19 cellular contexts compared by ENCODE assay signal in genomic region chr7:151814400-151814914, GRCh38.
A peak's percentile ranks its signal among the peaks of the same experiment; 100 is the strongest.
DNase-seq lines count a peak whose midpoint lies in the region; TF ChIP-seq lines count a peak whose summit lies in the region.
"Had no signal": no experiment of that assay in that cellular context is flagged by ENCODE, and none has a peak within 500 bp of the region (broad histone marks: within the 10 kb centered on the region; RNA-seq: fewer than 3 reads in every experiment).

No MANE protein-coding gene starts in this region.

- H3K9me3 ChIP-seq in prostate gland = no peaks in the 10 kb centered on the region
- H3K9me3 ChIP-seq: heart left ventricle, left ventricle myocardium inferior had no signal

- 69% methylated on average over 12 of the region's 17 CpGs for WGBS in prostate gland

- peak overlapping the region; percentile 94 for H3K27ac Mint-ChIP-seq in glutamatergic neuron (ENCODE audit: unreplicated experiment)
- no peak overlapping the region for H3K27ac Mint-ChIP-seq in activated CD4-positive, alpha-beta memory T cell treated with anti-CD3 and anti-CD28 coated beads, Interleukin-2, amount 10 ng/mL, durations not matched to agents 7 days and 5 days
- no peak overlapping the region for H3K27ac Mint-ChIP-seq in T-helper 2 cell treated with Interferon-gamma antibody and Interleukin-4, amounts not matched to agents 5 μg/mL and 100 μg/mL, for 36 hours
- H3K27ac Mint-ChIP-seq: CD4-positive, alpha-beta T cell had no signal

- H3K4me1 Mint-ChIP-seq in glutamatergic neuron (ENCODE audit: low read depth, unreplicated experiment) = peaks cover 49% of the 10 kb centered on the region
- H3K4me1 Mint-ChIP-seq in activated CD4-positive, alpha-beta memory T cell treated with anti-CD3 and anti-CD28 coated beads, Interleukin-2, amount 10 ng/mL, durations not matched to agents 7 days and 5 days = no peaks in the 10 kb centered on the region
- no peaks in the 10 kb centered on the region for H3K4me1 Mint-ChIP-seq in T-helper 2 cell treated with Interferon-gamma antibody and Interleukin-4, amounts not matched to agents 5 μg/mL and 100 μg/mL, for 36 hours (ENCODE audit: low read depth)

- intact Hi-C loops in posterior cingulate gyrus (cut with DNase I) = no loop called here
- intact Hi-C loops in prostate gland (cut with DNase I) = no loop called here

- peak overlapping the region; percentile 78 for H3K4me3 Mint-ChIP-seq in glutamatergic neuron (ENCODE audit: unreplicated experiment)
- no peak overlapping the region for H3K4me3 Mint-ChIP-seq in activated CD4-positive, alpha-beta memory T cell treated with anti-CD3 and anti-CD28 coated beads, Interleukin-2, amount 10 ng/mL, durations not matched to agents 7 days and 5 days
- no peak overlapping the region for H3K4me3 Mint-ChIP-seq in T-helper 2 cell treated with Interferon-gamma antibody and Interleukin-4, amounts not matched to agents 5 μg/mL and 100 μg/mL, for 36 hours
- H3K4me3 Mint-ChIP-seq: CD4-positive, alpha-beta T cell; natural killer cell treated with Interleukin-12 subunit alpha and Interleukin-12 subunit beta and Interleukin-15 and Interleukin-18, amount 100 ng/mL, for 72 hours had no signal

- POLR2A ChIA-PET in activated CD4-positive, alpha-beta memory T cell treated with anti-CD3 and anti-CD28 coated beads, Interleukin-2, amount 10 ng/mL, durations not matched to agents 7 days and 5 days (lab: Charles Lee) = no interaction called here

- peak; percentile 3 for DNase-seq in NCI-H146 (lab: John Stamatoyannopoulos, UW)
- DNase-seq in NCI-H146 treated with DMSO at 0.1 percent for 48 hours (lab: John Stamatoyannopoulos, UW; ENCODE audit: unreplicated experiment) = no peak
- DNase-seq in NCI-H69 (lab: John Stamatoyannopoulos, UW) = peak; percentile 46
- DNase-seq in glutamatergic neuron = peak; percentile 81
- peak; percentile 31 to 94 (median 61) for DNase-seq in posterior cingulate gyrus
- no peak for DNase-seq in prostate gland (ENCODE audit: low spot score)
- no peak for DNase-seq in activated CD4-positive, alpha-beta memory T cell treated with anti-CD3 and anti-CD28 coated beads, Interleukin-2, amount 10 ng/mL, durations not matched to agents 7 days and 5 days
- DNase-seq in T-helper 2 cell treated with Interferon-gamma antibody and Interleukin-4, amounts not matched to agents 5 μg/mL and 100 μg/mL, for 36 hours (ENCODE audit: low spot score) = no peak
- DNase-seq: activated gamma-delta T cell treated with Interleukin-2 at 50 U/mL for 16 hours; CD4-positive, alpha-beta T cell; EL; left ventricle myocardium inferior; NCI-H1105; NCI-H748 treated with DMSO at 0.1 percent for 48 hours had no signal

- H3K9me3 Mint-ChIP-seq in glutamatergic neuron (ENCODE audit: unreplicated experiment) = peaks cover 12% of the 10 kb centered on the region
- no peaks in the 10 kb centered on the region for H3K9me3 Mint-ChIP-seq in activated CD4-positive, alpha-beta memory T cell treated with anti-CD3 and anti-CD28 coated beads, Interleukin-2, amount 10 ng/mL, durations not matched to agents 7 days and 5 days
- H3K9me3 Mint-ChIP-seq in T-helper 2 cell treated with Interferon-gamma antibody and Interleukin-4, amounts not matched to agents 5 μg/mL and 100 μg/mL, for 36 hours = no peaks in the 10 kb centered on the region
- H3K9me3 Mint-ChIP-seq: CD4-positive, alpha-beta T cell; natural killer cell treated with Interleukin-12 subunit alpha and Interleukin-12 subunit beta and Interleukin-15 and Interleukin-18, amount 100 ng/mL, for 72 hours had no signal

- no peaks in the 10 kb centered on the region for H3K36me3 Mint-ChIP-seq in glutamatergic neuron (ENCODE audit: unreplicated experiment)
- H3K36me3 Mint-ChIP-seq in activated CD4-positive, alpha-beta memory T cell treated with anti-CD3 and anti-CD28 coated beads, Interleukin-2, amount 10 ng/mL, durations not matched to agents 7 days and 5 days (ENCODE audit: low read depth) = no peaks in the 10 kb centered on the region
- no peaks in the 10 kb centered on the region for H3K36me3 Mint-ChIP-seq in T-helper 2 cell treated with Interferon-gamma antibody and Interleukin-4, amounts not matched to agents 5 μg/mL and 100 μg/mL, for 36 hours (ENCODE audit: low read depth)
- H3K36me3 Mint-ChIP-seq: natural killer cell treated with Interleukin-12 subunit alpha and Interleukin-12 subunit beta and Interleukin-15 and Interleukin-18, amount 100 ng/mL, for 72 hours had no signal

- CTCF ChIA-PET in activated CD4-positive, alpha-beta memory T cell treated with anti-CD3 and anti-CD28 coated beads, Interleukin-2, amount 10 ng/mL, durations not matched to agents 7 days and 5 days (lab: Charles Lee) = no interaction called here

- TF ChIP-seq POLR2A in prostate gland (IDR thresholded peaks at IDR 0.05) = no peak

- TF ChIP-seq CTCF in glutamatergic neuron (IDR thresholded peaks at IDR 0.05; ENCODE audit: partially characterized antibody, unreplicated experiment) (no peak), prostate gland (IDR thresholded peaks at IDR 0.05) (no peak)

- H3K27me3 Mint-ChIP-seq in glutamatergic neuron (ENCODE audit: unreplicated experiment) = peaks cover 14% of the 10 kb centered on the region
- no peaks in the 10 kb centered on the region for H3K27me3 Mint-ChIP-seq in activated CD4-positive, alpha-beta memory T cell treated with anti-CD3 and anti-CD28 coated beads, Interleukin-2, amount 10 ng/mL, durations not matched to agents 7 days and 5 days
- no peaks in the 10 kb centered on the region for H3K27me3 Mint-ChIP-seq in T-helper 2 cell treated with Interferon-gamma antibody and Interleukin-4, amounts not matched to agents 5 μg/mL and 100 μg/mL, for 36 hours (ENCODE audit: low read depth)
- H3K27me3 Mint-ChIP-seq: CD4-positive, alpha-beta T cell; natural killer cell treated with Interleukin-12 subunit alpha and Interleukin-12 subunit beta and Interleukin-15 and Interleukin-18, amount 100 ng/mL, for 72 hours had no signal

- H3K36me3 ChIP-seq in prostate gland = no peaks in the 10 kb centered on the region
- H3K36me3 ChIP-seq: heart left ventricle, left ventricle myocardium inferior had no signal

- peaks cover 3% of the 10 kb centered on the region for H3K4me1 ChIP-seq in prostate gland (replicated peaks)

- no peak overlapping the region for H3K27ac ChIP-seq in prostate gland
- H3K27ac ChIP-seq: 22Rv1, epithelial cell of prostate, heart left ventricle, left ventricle myocardium inferior, skin epidermis had no signal

- H3K27me3 ChIP-seq in prostate gland (replicated peaks; ENCODE audit: insufficient read depth) = no peaks in the 10 kb centered on the region
- H3K27me3 ChIP-seq: heart left ventricle had no signal

- H3K4me3 ChIP-seq in prostate gland = no peak overlapping the region
- H3K4me3 ChIP-seq: heart left ventricle, left ventricle myocardium inferior, skin epidermis had no signal

Comparison
In these comparisons a context has a peak if more than half of its experiments do, and no peak if none do; other contexts are left out.
1. DNase-seq: peak in NCI-H146 (single experiment), NCI-H69 (single experiment), glutamatergic neuron (single experiment) and posterior cingulate gyrus (10 of 10); none in NCI-H146 treated with DMSO at 0.1 percent for 48 hours (single experiment), prostate gland (single experiment), activated CD4-positive, alpha-beta memory T cell treated with anti-CD3 and anti-CD28 coated beads, Interleukin-2, amount 10 ng/mL, durations not matched to agents 7 days and 5 days (single experiment) and T-helper 2 cell treated with Interferon-gamma antibody and Interleukin-4, amounts not matched to agents 5 μg/mL and 100 μg/mL, for 36 hours (single experiment).